13 cellular contexts compared by ENCODE assay signal in the genomic region with DNA sequence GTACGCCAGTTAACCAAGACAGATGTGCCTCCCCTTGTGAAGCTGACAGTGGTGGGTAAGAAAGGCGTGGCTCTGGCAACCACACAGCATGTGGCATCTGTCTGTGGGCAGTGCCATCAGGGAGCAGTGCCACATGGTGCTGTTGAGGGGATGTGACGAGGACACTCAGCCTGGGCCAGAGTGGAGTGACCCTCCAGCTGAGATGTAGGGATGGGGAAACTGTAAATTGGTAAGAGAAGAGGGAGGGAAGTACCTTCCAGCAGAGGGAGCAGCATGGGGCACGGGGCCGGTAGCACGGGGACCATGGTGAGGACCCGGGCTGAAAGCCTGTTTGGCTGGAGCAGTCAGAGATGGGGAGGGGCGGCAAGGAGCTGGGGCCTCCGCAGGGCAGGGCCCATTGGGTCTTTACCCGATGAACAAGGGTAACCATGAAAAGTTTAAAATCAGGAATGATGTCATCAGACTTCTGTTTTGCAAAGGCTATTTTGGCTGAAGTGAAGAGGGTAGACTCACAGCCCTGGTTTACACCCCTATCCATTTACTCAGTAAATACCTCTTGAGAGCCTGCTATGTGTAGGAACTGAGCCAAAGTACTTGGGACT. TPM values are rescaled to one million over a fixed set of nuclear protein-coding genes. Genes with fewer than 3 reads are reported as not detected.
DNase-seq lines count a peak whose midpoint lies in the region; ATAC-seq and TF ChIP-seq lines count a peak whose summit lies in the region.
"Had no signal": no experiment of that assay in that cellular context is flagged by ENCODE, and none has a peak within 500 bp of the region (broad histone marks: within the 10 kb centered on the region; RNA-seq: fewer than 3 reads in every experiment).

No MANE protein-coding gene starts in this region.

- TF ChIP-seq POLR2A in breast epithelium (IDR thresholded peaks at IDR 0.05): no peak

- peaks cover 0 to 23% of the 10 kb centered on the region in 2 donors for H3K27me3 ChIP-seq in breast epithelium

- H3K4me3 ChIP-seq in HEK293 (ENCODE audit: low read depth, low read length) (no peak overlapping the region), breast epithelium (no peak overlapping the region)
- H3K4me3 ChIP-seq: tibial artery had no signal

- H3K9me3 ChIP-seq in HEK293 (ENCODE audit: control insufficient read depth, insufficient read depth, low read depth, low read length) (no peaks in the 10 kb centered on the region), breast epithelium (no peaks in the 10 kb centered on the region)
- H3K9me3 ChIP-seq: tibial artery had no signal

- peaks cover 38% of the 10 kb centered on the region for H3K4me1 Mint-ChIP-seq in activated CD4-positive, alpha-beta memory T cell treated with anti-CD3 and anti-CD28 coated beads for 36 hours (ENCODE audit: low read depth)
- peaks cover 32% of the 10 kb centered on the region for H3K4me1 Mint-ChIP-seq in activated CD8-positive, alpha-beta memory T cell treated with anti-CD3 and anti-CD28 coated beads, Interleukin-2, amount 10 ng/mL, durations not matched to agents 7 days and 5 days

- peaks cover 2% of the 10 kb centered on the region for H3K27me3 Mint-ChIP-seq in activated CD4-positive, alpha-beta memory T cell treated with anti-CD3 and anti-CD28 coated beads for 36 hours
- H3K27me3 Mint-ChIP-seq in activated CD8-positive, alpha-beta memory T cell treated with anti-CD3 and anti-CD28 coated beads, Interleukin-2, amount 10 ng/mL, durations not matched to agents 7 days and 5 days: peaks cover 2% of the 10 kb centered on the region

- no peak overlapping the region for H3K27ac Mint-ChIP-seq in activated CD4-positive, alpha-beta memory T cell treated with anti-CD3 and anti-CD28 coated beads for 36 hours
- H3K27ac Mint-ChIP-seq in activated CD8-positive, alpha-beta memory T cell treated with anti-CD3 and anti-CD28 coated beads, Interleukin-2, amount 10 ng/mL, durations not matched to agents 7 days and 5 days: no peak overlapping the region

- H3K4me1 ChIP-seq in HEK293 (ENCODE audit: control insufficient read depth, insufficient read depth, low read length) (no peaks in the 10 kb centered on the region; the same call in 1 of the 2 replicates), breast epithelium (no peaks in the 10 kb centered on the region)
- H3K4me1 ChIP-seq: tibial artery had no signal

- DNase-seq in DMS153 (lab: John Stamatoyannopoulos, UW) (peak; percentile 47), DMS153 treated with DMSO at 0.1 percent for 48 hours (lab: John Stamatoyannopoulos, UW; ENCODE audit: unreplicated experiment) (no peak), myocyte (ENCODE audit: low read depth) (peak; percentile 44), activated gamma-delta T cell (lab: John Stamatoyannopoulos, UW) (no peak), breast epithelium (ENCODE audit: low spot score in 2 of 2) (no peak)
- DNase-seq in activated CD4-positive, alpha-beta memory T cell treated with anti-CD3 and anti-CD28 coated beads for 36 hours: peak; percentile 22
- no peak for DNase-seq in activated CD8-positive, alpha-beta memory T cell treated with anti-CD3 and anti-CD28 coated beads, Interleukin-2, amount 10 ng/mL, durations not matched to agents 7 days and 5 days
- DNase-seq: activated naive CD4-positive, alpha-beta T cell treated with anti-CD3 and anti-CD28 coated beads, Interleukin-2, amount 50 U/mL, for 16 hours; GDM1; IMR-90; tibial artery had no signal

- intact Hi-C loops in activated CD4-positive, alpha-beta memory T cell treated with anti-CD3 and anti-CD28 coated beads for 36 hours (cut with micrococcal nuclease): no loop called here
- intact Hi-C loops in breast epithelium (cut with DNase I; ENCODE audit: low total_unique reads): loop anchor here (2.0 kb wide), 1 partner anchor 28 kb away; no protein-coding TSS in a partner anchor

- CTCF ChIA-PET in HEK293 (lab: Yijun Ruan, JAX): interaction anchor here (0.6 to 0.8 kb wide), 2 partner anchors 23 to 100 kb away, joined by 3 to 4 read pairs; no protein-coding TSS in a partner anchor
- CTCF ChIA-PET in activated CD4-positive, alpha-beta memory T cell treated with anti-CD3 and anti-CD28 coated beads for 36 hours (lab: Charles Lee): interaction anchor here (1.0 to 1.4 kb wide), 4 partner anchors 15 to 101 kb away, joined by 3 to 4 read pairs (median 4); no protein-coding TSS in a partner anchor
- CTCF ChIA-PET in activated CD8-positive, alpha-beta memory T cell treated with anti-CD3 and anti-CD28 coated beads, Interleukin-2, amount 10 ng/mL, durations not matched to agents 7 days and 5 days (lab: Charles Lee): interaction anchor here (1.2 to 2.0 kb wide), 4 partner anchors 15 to 101 kb away, joined by 4 to 6 read pairs (median 4); no protein-coding TSS in a partner anchor

- TF ChIP-seq CTCF in HEK293 (tag by site-specific recombination; IDR thresholded peaks at IDR 0.05): peak; percentile 63; the same call in 1 of the 2 replicates
- no peak for TF ChIP-seq CTCF in breast epithelium (IDR thresholded peaks at IDR 0.05)

- no peaks in the 10 kb centered on the region for H3K36me3 ChIP-seq in HEK293 (ENCODE audit: control insufficient read depth in 2 of 2, insufficient read depth in 1 of 2, low read length in 2 of 2)
- no peaks in the 10 kb centered on the region for H3K36me3 ChIP-seq in breast epithelium
- H3K36me3 ChIP-seq: tibial artery had no signal

- no peaks in the 10 kb centered on the region for H3K9me3 Mint-ChIP-seq in activated CD4-positive, alpha-beta memory T cell treated with anti-CD3 and anti-CD28 coated beads for 36 hours
- no peaks in the 10 kb centered on the region for H3K9me3 Mint-ChIP-seq in activated CD8-positive, alpha-beta memory T cell treated with anti-CD3 and anti-CD28 coated beads, Interleukin-2, amount 10 ng/mL, durations not matched to agents 7 days and 5 days (ENCODE audit: low read depth)

- POLR2A ChIA-PET in HEK293 (lab: Yijun Ruan, JAX): no interaction called here
- POLR2A ChIA-PET in activated CD4-positive, alpha-beta memory T cell treated with anti-CD3 and anti-CD28 coated beads for 36 hours (lab: Charles Lee): interaction anchor here (1.5 to 1.7 kb wide), 2 partner anchors 18 to 26 kb away, joined by 4 read pairs; no protein-coding TSS in a partner anchor

- H3K4me3 Mint-ChIP-seq in activated CD4-positive, alpha-beta memory T cell treated with anti-CD3 and anti-CD28 coated beads for 36 hours: no peak overlapping the region
- no peak overlapping the region for H3K4me3 Mint-ChIP-seq in activated CD8-positive, alpha-beta memory T cell treated with anti-CD3 and anti-CD28 coated beads, Interleukin-2, amount 10 ng/mL, durations not matched to agents 7 days and 5 days

- ATAC-seq in activated CD8-positive, alpha-beta memory T cell treated with anti-CD3 and anti-CD28 coated beads, Interleukin-2, amount 10 ng/mL, durations not matched to agents 7 days and 5 days: no peak

- no peaks in the 10 kb centered on the region for H3K36me3 Mint-ChIP-seq in activated CD4-positive, alpha-beta memory T cell treated with anti-CD3 and anti-CD28 coated beads for 36 hours
- no peaks in the 10 kb centered on the region for H3K36me3 Mint-ChIP-seq in activated CD8-positive, alpha-beta memory T cell treated with anti-CD3 and anti-CD28 coated beads, Interleukin-2, amount 10 ng/mL, durations not matched to agents 7 days and 5 days

- no peak overlapping the region for H3K27ac ChIP-seq in HEK293 (ENCODE audit: extremely low read depth, low read depth, low read length)
- H3K27ac ChIP-seq in breast epithelium: no peak overlapping the region
- H3K27ac ChIP-seq: 22Rv1, tibial artery had no signal

TF ChIP-seq in HEK293, 187 proteins besides CTCF, POLR2A, EP300 and RAD21 (continues in another document):
- TF ChIP-seq ZEB2 (tag by site-specific recombination; IDR thresholded peaks at IDR 0.05) (peak; percentile 21; the same call in 1 of the 2 replicates), RBAK (tag by site-specific recombination; IDR thresholded peaks at IDR 0.05) (no peak), ZNF514 (tag by site-specific recombination; IDR thresholded peaks at IDR 0.05) (no peak), ZNF792 (tag by site-specific recombination; IDR thresholded peaks at IDR 0.05) (0 out of 2 replicates have a peak, but pooled peaks have one; percentile 69), ZSCAN30 (tag by site-specific recombination; IDR thresholded peaks at IDR 0.05) (no peak), ZIC2 (tag by site-specific recombination; IDR thresholded peaks at IDR 0.05) (peak; percentile 98), SALL2 (tag by site-specific recombination; IDR thresholded peaks at IDR 0.05; ENCODE audit: borderline replicate concordance) (no peak)
- TF ChIP-seq, protein P1, sequence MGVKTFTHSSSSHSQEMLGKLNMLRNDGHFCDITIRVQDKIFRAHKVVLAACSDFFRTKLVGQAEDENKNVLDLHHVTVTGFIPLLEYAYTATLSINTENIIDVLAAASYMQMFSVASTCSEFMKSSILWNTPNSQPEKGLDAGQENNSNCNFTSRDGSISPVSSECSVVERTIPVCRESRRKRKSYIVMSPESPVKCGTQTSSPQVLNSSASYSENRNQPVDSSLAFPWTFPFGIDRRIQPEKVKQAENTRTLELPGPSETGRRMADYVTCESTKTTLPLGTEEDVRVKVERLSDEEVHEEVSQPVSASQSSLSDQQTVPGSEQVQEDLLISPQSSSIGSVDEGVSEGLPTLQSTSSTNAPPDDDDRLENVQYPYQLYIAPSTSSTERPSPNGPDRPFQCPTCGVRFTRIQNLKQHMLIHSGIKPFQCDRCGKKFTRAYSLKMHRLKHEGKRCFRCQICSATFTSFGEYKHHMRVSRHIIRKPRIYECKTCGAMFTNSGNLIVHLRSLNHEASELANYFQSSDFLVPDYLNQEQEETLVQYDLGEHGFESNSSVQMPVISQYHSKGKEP (tag by site-specific recombination; IDR thresholded peaks at IDR 0.05): no peak

RNA-seq across cellular contexts. Expression of a gene that starts 10.4 kb away (rescaled TPM):
- 10 to 100 TPM; 39.9 to 42.1 TPM for total RNA-seq in activated CD4-positive, alpha-beta memory T cell treated with anti-CD3 and anti-CD28 coated beads for 36 hours
- total RNA-seq in myocyte (not detected in 2 replicates), breast epithelium (under 1 TPM in 1 of 3 donors, not detected in 2; 0.88 TPM)
- not detected for polyA plus RNA-seq in myocyte (2012)
- total RNA-seq in activated CD8-positive, alpha-beta memory T cell treated with anti-CD3 and anti-CD28 coated beads, Interleukin-2, amount 10 ng/mL, durations not matched to agents 7 days and 5 days: 1 to 10 TPM; 1.3 to 3.3 TPM
- total RNA-seq: IMR-90 had no signal
- polyA plus RNA-seq: IMR-90 had no signal

RNA-seq across cellular contexts. Expression of a gene that starts 47.5 kb away (rescaled TPM):
- total RNA-seq in activated CD4-positive, alpha-beta memory T cell treated with anti-CD3 and anti-CD28 coated beads for 36 hours: 10 to 100 TPM; 46.0 to 47.3 TPM
- total RNA-seq in myocyte (10.7 and 11.0 TPM in 2 replicates), breast epithelium (10 to 100 TPM in 2 of 3 donors, 1 to 10 TPM in 1; 8.2 to 17.4 (median 11.1) TPM)
- polyA plus RNA-seq in myocyte (2012): 32.2 TPM
- total RNA-seq in activated CD8-positive, alpha-beta memory T cell treated with anti-CD3 and anti-CD28 coated beads, Interleukin-2, amount 10 ng/mL, durations not matched to agents 7 days and 5 days: 10 to 100 TPM; 47.7 to 53.4 TPM

RNA-seq across cellular contexts. Expression of a gene that starts 50.6 kb away (rescaled TPM):
- 100 to 1,000 TPM; 306 to 310 TPM for total RNA-seq in activated CD4-positive, alpha-beta memory T cell treated with anti-CD3 and anti-CD28 coated beads for 36 hours
- total RNA-seq in myocyte: not detected in 2 replicates
- polyA plus RNA-seq in myocyte (2012): not detected
- 100 to 1,000 TPM; 376 to 468 TPM for total RNA-seq in activated CD8-positive, alpha-beta memory T cell treated with anti-CD3 and anti-CD28 coated beads, Interleukin-2, amount 10 ng/mL, durations not matched to agents 7 days and 5 days
- 1 to 10 TPM in 1 of 3 donors, under 1 TPM in 2; 0.15 to 1.3 (median 0.98) TPM for total RNA-seq in breast epithelium
- total RNA-seq: IMR-90 had no signal

Comparison
In these comparisons a context has a peak if more than half of its experiments do, and no peak if none do; other contexts are left out.
1. DNase-seq: peak in DMS153 (single experiment), activated CD4-positive, alpha-beta memory T cell treated with anti-CD3 and anti-CD28 coated beads for 36 hours (single experiment) and myocyte (single experiment); none in DMS153 treated with DMSO at 0.1 percent for 48 hours (single experiment), activated CD8-positive, alpha-beta memory T cell treated with anti-CD3 and anti-CD28 coated beads, Interleukin-2, amount 10 ng/mL, durations not matched to agents 7 days and 5 days (single experiment), activated gamma-delta T cell (single experiment) and breast epithelium (0 of 2).
2. RNA of a gene that starts 10.4 kb away (total RNA-seq): 39.9 to 42.1 TPM in activated CD4-positive, alpha-beta memory T cell treated with anti-CD3 and anti-CD28 coated beads for 36 hours; 1.3 to 3.3 TPM in activated CD8-positive, alpha-beta memory T cell treated with anti-CD3 and anti-CD28 coated beads, Interleukin-2, amount 10 ng/mL, durations not matched to agents 7 days and 5 days, not detected in myocyte and 0.88 TPM in breast epithelium; every median in the first group is over 4 times any median in the second.
3. RNA of a gene that starts 50.6 kb away (total RNA-seq): 376 to 468 TPM in activated CD8-positive, alpha-beta memory T cell treated with anti-CD3 and anti-CD28 coated beads, Interleukin-2, amount 10 ng/mL, durations not matched to agents 7 days and 5 days and 306 to 310 TPM in activated CD4-positive, alpha-beta memory T cell treated with anti-CD3 and anti-CD28 coated beads for 36 hours; 0.15 to 1.3 TPM in breast epithelium and not detected in myocyte; every median in the first group is over 100 times any median in the second.